In genomic region chr9:110809038-110809595, GRCh38 we compare ENCODE assay signal across 15 cellular contexts.
A peak's percentile ranks its signal among the peaks of the same experiment; 100 is the strongest.
DNase-seq lines count a peak whose midpoint lies in the region; ATAC-seq and TF ChIP-seq lines count a peak whose summit lies in the region.
"Had no signal": no experiment of that assay in that cellular context is flagged by ENCODE, and none has a peak within 500 bp of the region (broad histone marks: within the 10 kb centered on the region; RNA-seq: fewer than 3 reads in every experiment).

No MANE protein-coding gene starts in this region.

- H3K9ac ChIP-seq in PC-3 (ENCODE audit: low read length), result no peak overlapping the region

- H4K20me1 ChIP-seq in PC-3 (ENCODE audit: low read length), result no peaks in the 10 kb centered on the region

- peak; percentile 44 for ATAC-seq in GM18909 (IDR thresholded peaks at IDR 0.05; ENCODE audit: poor library complexity, unreplicated experiment)
- peak; percentile 43 for ATAC-seq in GM21737 (IDR thresholded peaks at IDR 0.05; ENCODE audit: unreplicated experiment)
- ATAC-seq in HG03097 (IDR thresholded peaks at IDR 0.05; ENCODE audit: low FRiP score, unreplicated experiment), result peak; percentile 23
- no peak for ATAC-seq in PC-3
- no peak for ATAC-seq in upper lobe of left lung (ENCODE audit: low FRiP score in 2 of 2)

- BruUV-seq in PC-3 (replicated peaks; lab: Mats Ljungman, UMichigan), result no TSS peak

- no peak overlapping the region for H2AFZ ChIP-seq in PC-3 (ENCODE audit: low read length)

- CTCF ChIA-PET in PC-3 (lab: Charles Lee), result no interaction called here

- TF ChIP-seq CTCF in PC-3 (conservative IDR thresholded peaks at IDR 0.05; ENCODE audit: low read depth, low read length) (no peak), upper lobe of left lung (IDR thresholded peaks at IDR 0.05) (no peak)

- H3K4me2 ChIP-seq in PC-3 (ENCODE audit: low read length), result no peak overlapping the region

- intact Hi-C loops in PC-3 (cut with micrococcal nuclease), result no loop called here

- H3K79me2 ChIP-seq in PC-3 (ENCODE audit: low read length), result peaks cover 13% of the 10 kb centered on the region; the same call in 1 of the 2 replicates

- TF ChIP-seq POLR2A in upper lobe of left lung (IDR thresholded peaks at IDR 0.05), result no peak

- POLR2A ChIA-PET in PC-3 (lab: Charles Lee; ENCODE audit: unreplicated experiment), result no interaction called here

- no peak for DNase-seq in PC-3
- DNase-seq in cerebellum (ENCODE audit: low spot score), result no peak
- DNase-seq in NCI-H2171 treated with DMSO at 0.1 percent for 48 hours (lab: John Stamatoyannopoulos, UW), result no peak
- no peak for DNase-seq in upper lobe of left lung
- DNase-seq in NCI-H1436 treated with DMSO at 0.1 percent for 48 hours (lab: John Stamatoyannopoulos, UW), result no peak
- DNase-seq: activated CD4-positive, alpha-beta memory T cell treated with anti-CD3 and anti-CD28 coated beads, Interleukin-2, amount 10 ng/mL, durations not matched to agents 7 days and 5 days; caudate nucleus; CD4-positive, CD25-positive, alpha-beta regulatory T cell; H7; KG1; NCI-H2171 had no signal

- H3K27ac ChIP-seq in PC-3 (ENCODE audit: low read length) (0 out of 2 replicates have a peak overlapping the region, but pooled peaks have one; percentile 11), upper lobe of left lung (no peak overlapping the region)
- H3K27ac ChIP-seq: prostate gland had no signal

- no peaks in the 10 kb centered on the region for H3K9me2 ChIP-seq in PC-3 (replicated peaks; ENCODE audit: low read length)

- H3K4me3 ChIP-seq in PC-3 (ENCODE audit: low read length), result no peak overlapping the region
- no peak overlapping the region for H3K4me3 ChIP-seq in upper lobe of left lung
- H3K4me3 ChIP-seq: prostate gland had no signal

- no peak for TF ChIP-seq EP300 in upper lobe of left lung (IDR thresholded peaks at IDR 0.05)

- 0 out of 2 replicates have a peak, but pooled peaks cover 7% of the 10 kb centered on the region for H3K9me3 ChIP-seq in PC-3 (ENCODE audit: low read length)
- no peaks in the 10 kb centered on the region for H3K9me3 ChIP-seq in upper lobe of left lung
- H3K9me3 ChIP-seq: prostate gland had no signal

- 84 to 85% methylated on average over 3 of the region's 3 CpGs for WGBS in upper lobe of left lung, 2 donors

- peaks cover 19% of the 10 kb centered on the region; the same call in 1 of the 2 replicates for H3K36me3 ChIP-seq in PC-3 (ENCODE audit: low read depth, low read length)
- no peaks in the 10 kb centered on the region for H3K36me3 ChIP-seq in upper lobe of left lung
- H3K36me3 ChIP-seq: prostate gland had no signal

- H3K27me3 ChIP-seq in PC-3 (ENCODE audit: low read length) (no peaks in the 10 kb centered on the region), upper lobe of left lung (no peaks in the 10 kb centered on the region)

- no peaks in the 10 kb centered on the region for H3F3A ChIP-seq in PC-3 (ENCODE audit: low read length, unreplicated experiment)

- H3K4me1 ChIP-seq in PC-3 (ENCODE audit: insufficient read depth, low read length) (peaks cover 15% of the 10 kb centered on the region), upper lobe of left lung (no peaks in the 10 kb centered on the region)
- H3K4me1 ChIP-seq: prostate gland had no signal

Comparison
In these comparisons a context has a peak if more than half of its experiments do, and no peak if none do; other contexts are left out.
1. ATAC-seq: peak in GM18909 (single experiment), GM21737 (single experiment) and HG03097 (single experiment); none in PC-3 (single experiment) and upper lobe of left lung (0 of 2).